ENCODE assay signal across 1 cellular context in the genomic region with DNA sequence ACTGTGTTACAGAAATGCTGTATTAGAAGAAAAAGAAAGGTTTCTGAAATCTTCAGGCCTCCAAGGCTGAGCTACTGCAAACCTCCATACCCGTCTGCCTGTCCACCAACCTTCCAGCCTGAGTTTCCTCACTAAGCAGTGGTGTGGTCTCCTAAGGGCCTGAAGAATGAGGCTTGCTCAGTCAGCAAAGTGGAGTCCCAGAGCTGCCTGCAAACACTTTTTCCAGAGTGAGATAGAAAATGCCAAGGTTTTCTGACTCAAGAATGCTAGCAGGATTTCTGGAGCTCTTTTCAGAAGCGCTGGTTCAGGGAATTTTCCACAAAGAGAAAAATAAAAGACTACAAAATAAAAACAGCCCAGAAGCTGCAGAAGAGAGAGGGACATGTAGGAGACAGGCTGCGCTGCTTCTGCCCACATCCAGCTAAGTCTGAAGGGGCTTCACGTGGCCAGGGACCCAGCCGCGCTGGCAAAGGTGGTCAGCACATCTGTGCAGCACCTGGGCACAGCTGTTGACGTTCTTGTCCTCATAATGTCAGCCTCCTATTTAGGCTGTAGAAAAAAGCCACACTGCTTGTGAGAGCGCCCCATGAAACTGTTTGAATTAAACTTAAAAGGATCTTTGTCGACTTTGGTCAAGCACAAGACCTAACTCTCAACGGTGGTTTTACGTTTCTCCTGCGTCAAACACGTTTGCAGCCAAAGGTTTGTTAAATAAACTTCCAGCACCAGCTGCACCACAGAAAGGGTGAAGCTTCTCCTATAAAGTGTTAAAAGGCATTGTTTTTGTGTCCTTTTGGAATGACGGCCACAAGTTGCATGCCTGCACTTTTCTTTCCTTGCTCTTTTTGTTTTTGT.
TF ChIP-seq lines count a peak whose summit lies in the region.

No MANE protein-coding gene starts in this region.

TF ChIP-seq in IMR-90, 13 proteins besides CTCF, POLR2A, EP300 and RAD21 (continued from another document):
- TF ChIP-seq MXI1 (IDR thresholded peaks at IDR 0.05; ENCODE audit: borderline replicate concordance, low read depth, low read length): no peak
- no peak for TF ChIP-seq MAZ (IDR thresholded peaks at IDR 0.05; ENCODE audit: borderline replicate concordance, low read depth, low read length)
- TF ChIP-seq, protein P1, sequence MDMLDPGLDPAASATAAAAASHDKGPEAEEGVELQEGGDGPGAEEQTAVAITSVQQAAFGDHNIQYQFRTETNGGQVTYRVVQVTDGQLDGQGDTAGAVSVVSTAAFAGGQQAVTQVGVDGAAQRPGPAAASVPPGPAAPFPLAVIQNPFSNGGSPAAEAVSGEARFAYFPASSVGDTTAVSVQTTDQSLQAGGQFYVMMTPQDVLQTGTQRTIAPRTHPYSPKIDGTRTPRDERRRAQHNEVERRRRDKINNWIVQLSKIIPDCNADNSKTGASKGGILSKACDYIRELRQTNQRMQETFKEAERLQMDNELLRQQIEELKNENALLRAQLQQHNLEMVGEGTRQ (IDR thresholded peaks at IDR 0.05; ENCODE audit: low read depth, low read length): no peak
- TF ChIP-seq SMC3 (IDR thresholded peaks at IDR 0.05; ENCODE audit: low read depth, low read length): no peak
